1 cellular context compared by ENCODE assay signal in the genomic region with DNA sequence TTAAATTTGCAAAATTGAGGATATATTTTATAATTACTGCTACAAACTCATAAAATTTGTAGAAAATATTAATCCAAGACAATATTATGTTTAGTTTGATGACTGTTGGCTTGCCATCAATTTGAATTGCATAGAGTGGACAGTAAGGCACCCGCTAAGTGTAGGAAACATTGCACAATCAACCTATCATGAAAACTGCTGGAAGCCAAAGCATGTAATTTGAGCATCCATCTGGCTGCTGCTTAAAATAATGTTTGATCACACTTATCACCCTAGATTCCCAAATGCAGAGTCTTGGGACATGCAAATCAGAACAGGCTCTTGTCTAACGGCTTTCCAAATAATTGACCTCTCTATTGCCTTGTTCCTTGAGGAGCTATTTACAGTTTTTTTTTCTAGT.
TF ChIP-seq lines count a peak whose summit lies in the region.

No MANE protein-coding gene starts in this region.

TF ChIP-seq in GM23338, 12 proteins besides CTCF, POLR2A, EP300 and RAD21 (continued from another document):
- TF ChIP-seq NANOG (IDR thresholded peaks at IDR 0.05; ENCODE audit: borderline replicate concordance) = no peak
- TF ChIP-seq CREB1 (CRISPR knock-in tag; IDR thresholded peaks at IDR 0.05; ENCODE audit: low read depth) = no peak
- TF ChIP-seq ZNF114 (CRISPR knock-in tag; IDR thresholded peaks at IDR 0.05) = no peak
